ENCODE assay signal across 11 cellular contexts in genomic region chr7:134690614-134691504, GRCh38. TPM values are rescaled to one million over a fixed set of nuclear protein-coding genes. Genes with fewer than 3 reads are reported as not detected.
DNase-seq lines count a peak whose midpoint lies in the region; ATAC-seq and TF ChIP-seq lines count a peak whose summit lies in the region.
"Had no signal": no experiment of that assay in that cellular context is flagged by ENCODE, and none has a peak within 500 bp of the region (broad histone marks: within the 10 kb centered on the region; RNA-seq: fewer than 3 reads in every experiment).

No MANE protein-coding gene starts in this region.

- H3K4me3 Mint-ChIP-seq in Caco-2 (ENCODE audit: unreplicated experiment) (no peak overlapping the region), brain (no peak overlapping the region)
- H3K4me3 Mint-ChIP-seq: activated naive CD8-positive, alpha-beta T cell treated with anti-CD3 and anti-CD28 coated beads for 36 hours had no signal

- H3K9me3 ChIP-seq in Caco-2 (no peaks in the 10 kb centered on the region), gastrocnemius medialis (no peaks in the 10 kb centered on the region)

- in situ Hi-C loops in gastrocnemius medialis (cut with MboI; ENCODE audit: low sequenced_read_pairs in 4 of 4), result loop anchor here in 2 of 4 donors (25.0 kb wide), 1 partner anchor 271 kb away; no protein-coding TSS in a partner anchor

- H3K9me3 Mint-ChIP-seq in Caco-2 (ENCODE audit: unreplicated experiment), result no peaks in the 10 kb centered on the region
- H3K9me3 Mint-ChIP-seq in brain, result no peaks in the 10 kb centered on the region
- H3K9me3 Mint-ChIP-seq: activated naive CD8-positive, alpha-beta T cell treated with anti-CD3 and anti-CD28 coated beads for 36 hours had no signal

- no peaks in the 10 kb centered on the region for H3K27me3 ChIP-seq in Caco-2 (replicated peaks; ENCODE audit: control insufficient read depth, insufficient read depth, low read length)
- no peaks in the 10 kb centered on the region for H3K27me3 ChIP-seq in gastrocnemius medialis

- no peak for ATAC-seq in gastrocnemius medialis
- no peak for ATAC-seq in HG02623 (IDR thresholded peaks at IDR 0.05; ENCODE audit: unreplicated experiment)
- ATAC-seq in HG02571 (IDR thresholded peaks at IDR 0.05; ENCODE audit: unreplicated experiment), result no peak

- H3K4me3 ChIP-seq in Caco-2 (ENCODE audit: low read depth, low read length) (no peak overlapping the region), gastrocnemius medialis (no peak overlapping the region)

- CTCF ChIA-PET in Caco-2 (lab: Charles Lee), result interaction anchor here (0.6 to 1.9 kb wide), 10 partner anchors 10 to 295 kb away, joined by 3 to 15 read pairs (median 3); partner anchors contain the start of genes AGBL3 and CALD1

- TF ChIP-seq CTCF in Caco-2 (IDR thresholded peaks at IDR 0.05; ENCODE audit: insufficient read depth in 1 of 2, low read depth in 1 of 2, low read length in 1 of 2, severe bottlenecking in 1 of 2, unreplicated experiment in 1 of 2), result no peak
- no peak for TF ChIP-seq CTCF in brain (conservative IDR thresholded peaks at IDR 0.05)
- TF ChIP-seq CTCF in gastrocnemius medialis (IDR thresholded peaks at IDR 0.05 in 4 of 5, conservative IDR thresholded peaks at IDR 0.05 in 1 of 5), result no peak

- intact Hi-C loops in Caco-2 (cut with micrococcal nuclease; ENCODE audit: unreplicated experiment), result loop anchor here (1.0 to 5.0 kb wide), 6 partner anchors 20 to 263 kb away; no protein-coding TSS in a partner anchor
- intact Hi-C loops in gastrocnemius medialis (cut with DNase I; ENCODE audit: low total_unique reads), result loop anchor here (5.0 to 10.0 kb wide), 3 partner anchors 204 to 481 kb away; partner anchors contain the start of gene CYREN

- no peak for TF ChIP-seq POLR2A in gastrocnemius medialis (IDR thresholded peaks at IDR 0.05)

- no peaks in the 10 kb centered on the region for H3K27me3 Mint-ChIP-seq in Caco-2 (ENCODE audit: insufficient read depth, unreplicated experiment)
- H3K27me3 Mint-ChIP-seq in brain, result no peaks in the 10 kb centered on the region
- H3K27me3 Mint-ChIP-seq: activated naive CD8-positive, alpha-beta T cell treated with anti-CD3 and anti-CD28 coated beads for 36 hours had no signal

- peak overlapping the region; percentile 35 to 45 (median 38) for H3K27ac ChIP-seq in gastrocnemius medialis

- H3K4me1 ChIP-seq in Caco-2 (peaks cover 12% of the 10 kb centered on the region), gastrocnemius medialis (peaks cover 0 to 7% of the 10 kb centered on the region in 2 donors)

- no peak for DNase-seq in Caco-2
- DNase-seq in inferior parietal cortex (ENCODE audit: extremely low spot score), result peak; percentile 73
- DNase-seq in gastrocnemius medialis, result no peak
- no peak for DNase-seq in D341Med (ENCODE audit: low spot score)
- no peak for DNase-seq in NCI-H2107 (lab: John Stamatoyannopoulos, UW)
- DNase-seq: activated CD4-positive, CD25-positive, alpha-beta regulatory T cell; activated naive CD8-positive, alpha-beta T cell treated with anti-CD3 and anti-CD28 coated beads for 36 hours; NCI-H774 had no signal

- BruUV-seq in Caco-2 (replicated peaks; lab: Mats Ljungman, UMichigan), result no TSS peak

- H3K36me3 Mint-ChIP-seq in Caco-2 (ENCODE audit: insufficient read depth, unreplicated experiment) (no peaks in the 10 kb centered on the region), brain (no peaks in the 10 kb centered on the region)
- H3K36me3 Mint-ChIP-seq: activated naive CD8-positive, alpha-beta T cell treated with anti-CD3 and anti-CD28 coated beads for 36 hours had no signal

- H3K36me3 ChIP-seq in Caco-2 (ENCODE audit: control insufficient read depth, insufficient read depth, low read length) (no peaks in the 10 kb centered on the region), gastrocnemius medialis (no peaks in the 10 kb centered on the region)

- POLR2A ChIA-PET in Caco-2 (lab: Charles Lee), result interaction anchor here (1.8 kb wide), 1 partner anchor 250 kb away, joined by 5 read pairs; no protein-coding TSS in a partner anchor

- H3K4me1 Mint-ChIP-seq in Caco-2 (ENCODE audit: low read depth, unreplicated experiment) (peaks cover 30% of the 10 kb centered on the region), brain (peaks cover 35% of the 10 kb centered on the region)

- peak overlapping the region; percentile 73 for H3K27ac Mint-ChIP-seq in Caco-2 (ENCODE audit: unreplicated experiment)
- H3K27ac Mint-ChIP-seq in brain, result peak overlapping the region in 4 of 5 experiments; percentile 72 to 89 (median 77)
- H3K27ac Mint-ChIP-seq: activated naive CD8-positive, alpha-beta T cell treated with anti-CD3 and anti-CD28 coated beads for 36 hours had no signal

RNA-seq across cellular contexts. Expression of gene BPGM, which starts 44.2 kb away (rescaled TPM):
- total RNA-seq in Caco-2 (2022) (7.2 and 8.1 TPM in 2 replicates), gastrocnemius medialis (10 to 100 TPM; 11.3 to 24.5 (median 13.6) TPM)
- polyA plus RNA-seq in brain (ENCODE audit: insufficient read depth, low read depth, low replicate concordance), result 20.9 TPM
